21 cellular contexts compared by ENCODE assay signal in genomic region chrX:10979956-10980355, GRCh38.
DNase-seq lines count a peak whose midpoint lies in the region; ATAC-seq, FAIRE-seq and TF ChIP-seq lines count a peak whose summit lies in the region.
"Had no signal": no experiment of that assay in that cellular context is flagged by ENCODE, and none has a peak within 500 bp of the region (broad histone marks: within the 10 kb centered on the region; RNA-seq: fewer than 3 reads in every experiment).

No MANE protein-coding gene starts in this region.

- DNase-seq in H54 (ENCODE audit: insufficient read length, low spot score) (peak; percentile 0), RCC 7860 (ENCODE audit: low spot score) (peak; percentile 11), glomerular visceral epithelial cell (ENCODE audit: extremely low spot score) (peak; percentile 8), renal cortical epithelial cell (ENCODE audit: low read depth) (peak; percentile 42), SHP77 (lab: John Stamatoyannopoulos, UW) (no peak)
- no peak for DNase-seq in activated T-cell treated with anti-CD3 and anti-CD28 coated beads, Interleukin-2, amount 50 U/mL, for 1 hour
- DNase-seq: BE2C; DMS79; H9; HFFc6; NCI-H1105; NCI-H146; NCI-H2029; NCI-H2227 treated with DMSO at 0.1 percent for 48 hours; NCI-H524; NCI-H774; NK-92 treated with Interleukin-12 subunit alpha and Interleukin-12 subunit beta, amount 100 ng/mL, for 24 hours; SHP77 treated with DMSO at 0.1 percent for 48 hours had no signal

- no peak for TF ChIP-seq POLR2A in H54 (IDR thresholded peaks at IDR 0.05; ENCODE audit: low read depth, low read length)

- ATAC-seq in HG02588 (IDR thresholded peaks at IDR 0.05; ENCODE audit: unreplicated experiment) = no peak
- ATAC-seq: A549 had no signal

- FAIRE-seq in H54 (lab: Jason Lieb, UNC) (no peak), RCC 7860 (lab: Jason Lieb, UNC) (no peak)
- FAIRE-seq: HTR-8/SVneo had no signal

Comparison
In these comparisons a context has a peak if more than half of its experiments do, and no peak if none do; other contexts are left out.
1. DNase-seq: peak in H54 (single experiment), RCC 7860 (single experiment), glomerular visceral epithelial cell (single experiment) and renal cortical epithelial cell (single experiment); none in activated T-cell treated with anti-CD3 and anti-CD28 coated beads, Interleukin-2, amount 50 U/mL, for 1 hour (single experiment) and SHP77 (0 of 2).